In the genomic region with DNA sequence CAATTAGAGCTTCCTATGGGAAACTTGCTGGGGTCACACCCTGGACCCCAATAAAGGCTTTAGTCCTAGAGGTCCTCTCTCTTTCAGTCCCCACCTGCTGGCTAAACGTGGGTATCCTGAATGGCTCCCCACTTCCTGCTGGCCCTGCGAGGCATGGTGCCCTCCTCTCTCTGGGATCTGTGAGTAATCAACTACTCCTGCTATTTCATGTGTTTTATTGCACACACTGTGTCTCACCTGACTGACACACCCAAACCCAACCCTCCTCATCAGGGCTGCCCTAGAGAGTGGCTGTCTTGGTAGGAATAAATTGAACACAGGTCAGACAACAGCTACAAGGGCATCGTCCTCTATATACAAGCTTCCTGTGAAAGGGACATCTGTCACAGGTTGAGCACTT, we compare ENCODE assay signal across 1 cellular context. TPM values are rescaled to one million over a fixed set of nuclear protein-coding genes. Genes with fewer than 3 reads are reported as not detected.
"Had no signal": no experiment of that assay in that cellular context is flagged by ENCODE, and none has a peak within 500 bp of the region (broad histone marks: within the 10 kb centered on the region; RNA-seq: fewer than 3 reads in every experiment).

No MANE protein-coding gene starts in this region.

RNA-seq across cellular contexts. Expression of gene FAM153A, which starts 39.8 kb away (rescaled TPM):
- total RNA-seq: urinary bladder had no signal
